1 cellular context compared by ENCODE assay signal in the genomic region with DNA sequence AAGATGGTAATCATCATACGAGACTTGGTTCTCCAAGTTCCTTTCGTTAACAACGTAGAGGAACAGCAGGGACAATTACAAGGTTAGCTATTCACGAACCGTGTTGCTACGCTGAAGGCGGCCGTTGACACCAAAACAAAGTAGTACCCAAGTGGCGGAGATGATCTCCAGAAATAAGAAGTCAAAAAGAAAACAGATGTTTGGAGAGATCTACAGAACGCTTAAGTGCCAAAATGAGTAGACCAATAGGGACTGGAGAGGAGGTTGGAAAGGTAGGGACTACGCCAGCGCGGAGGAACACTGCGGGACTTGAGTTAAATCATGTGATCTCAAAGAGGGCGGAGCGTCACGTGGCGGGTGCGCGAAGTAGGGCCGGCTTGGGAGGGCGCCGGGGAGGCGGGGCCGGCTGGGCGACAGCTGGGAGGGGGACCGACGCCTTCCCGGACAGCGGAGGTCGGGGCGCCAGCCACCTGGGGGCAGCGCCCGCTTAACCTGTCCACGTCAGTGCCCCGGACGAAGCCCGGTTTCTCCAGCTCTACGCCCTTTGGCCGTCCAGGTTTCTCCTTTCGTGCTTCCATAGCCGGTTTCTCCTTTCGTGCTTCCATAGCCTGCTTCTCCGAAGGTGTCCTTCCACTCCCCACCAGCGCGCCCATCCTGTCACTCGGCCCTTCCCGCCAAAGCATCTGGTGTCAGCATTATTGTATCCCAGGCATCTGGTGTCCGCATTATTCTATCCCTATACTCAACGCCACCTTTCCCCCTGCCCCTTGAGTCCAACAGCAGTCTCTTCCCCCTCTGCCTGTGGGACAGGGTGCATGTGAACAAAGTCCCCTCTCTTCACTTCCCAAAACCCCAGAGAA.
TF ChIP-seq lines count a peak whose summit lies in the region.

No MANE protein-coding gene starts in this region.

TF ChIP-seq in HepG2, 621 proteins besides CTCF, POLR2A, EP300 and RAD21 (continues in another document):
- TF ChIP-seq NR2F6 (IDR thresholded peaks at IDR 0.05) = no peak
- TF ChIP-seq NR2F6 (CRISPR knock-in tag; IDR thresholded peaks at IDR 0.05) = peak; percentile 57; the same call in 1 of the 2 replicates
- TF ChIP-seq, protein P1, sequence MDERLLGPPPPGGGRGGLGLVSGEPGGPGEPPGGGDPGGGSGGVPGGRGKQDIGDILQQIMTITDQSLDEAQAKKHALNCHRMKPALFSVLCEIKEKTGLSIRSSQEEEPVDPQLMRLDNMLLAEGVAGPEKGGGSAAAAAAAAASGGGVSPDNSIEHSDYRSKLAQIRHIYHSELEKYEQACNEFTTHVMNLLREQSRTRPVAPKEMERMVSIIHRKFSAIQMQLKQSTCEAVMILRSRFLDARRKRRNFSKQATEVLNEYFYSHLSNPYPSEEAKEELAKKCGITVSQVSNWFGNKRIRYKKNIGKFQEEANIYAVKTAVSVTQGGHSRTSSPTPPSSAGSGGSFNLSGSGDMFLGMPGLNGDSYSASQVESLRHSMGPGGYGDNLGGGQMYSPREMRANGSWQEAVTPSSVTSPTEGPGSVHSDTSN (CRISPR knock-in tag; IDR thresholded peaks at IDR 0.05) = no peak
- peak; percentile 72; the same call in 1 of the 2 replicates for TF ChIP-seq ZSCAN9 (CRISPR knock-in tag; IDR thresholded peaks at IDR 0.05; ENCODE audit: borderline replicate concordance)
- TF ChIP-seq, protein P2, sequence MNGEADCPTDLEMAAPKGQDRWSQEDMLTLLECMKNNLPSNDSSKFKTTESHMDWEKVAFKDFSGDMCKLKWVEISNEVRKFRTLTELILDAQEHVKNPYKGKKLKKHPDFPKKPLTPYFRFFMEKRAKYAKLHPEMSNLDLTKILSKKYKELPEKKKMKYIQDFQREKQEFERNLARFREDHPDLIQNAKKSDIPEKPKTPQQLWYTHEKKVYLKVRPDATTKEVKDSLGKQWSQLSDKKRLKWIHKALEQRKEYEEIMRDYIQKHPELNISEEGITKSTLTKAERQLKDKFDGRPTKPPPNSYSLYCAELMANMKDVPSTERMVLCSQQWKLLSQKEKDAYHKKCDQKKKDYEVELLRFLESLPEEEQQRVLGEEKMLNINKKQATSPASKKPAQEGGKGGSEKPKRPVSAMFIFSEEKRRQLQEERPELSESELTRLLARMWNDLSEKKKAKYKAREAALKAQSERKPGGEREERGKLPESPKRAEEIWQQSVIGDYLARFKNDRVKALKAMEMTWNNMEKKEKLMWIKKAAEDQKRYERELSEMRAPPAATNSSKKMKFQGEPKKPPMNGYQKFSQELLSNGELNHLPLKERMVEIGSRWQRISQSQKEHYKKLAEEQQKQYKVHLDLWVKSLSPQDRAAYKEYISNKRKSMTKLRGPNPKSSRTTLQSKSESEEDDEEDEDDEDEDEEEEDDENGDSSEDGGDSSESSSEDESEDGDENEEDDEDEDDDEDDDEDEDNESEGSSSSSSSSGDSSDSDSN (CRISPR knock-in tag; IDR thresholded peaks at IDR 0.05) = no peak; the same call in 1 of the 2 replicates
- TF ChIP-seq RELA (CRISPR knock-in tag; IDR thresholded peaks at IDR 0.05) = no peak
- TF ChIP-seq MLLT10 (CRISPR knock-in tag; IDR thresholded peaks at IDR 0.05) = no peak
- no peak; the same call in 1 of the 2 replicates for TF ChIP-seq ZNF589 (CRISPR knock-in tag; conservative IDR thresholded peaks at IDR 0.05)
- TF ChIP-seq, protein P3, sequence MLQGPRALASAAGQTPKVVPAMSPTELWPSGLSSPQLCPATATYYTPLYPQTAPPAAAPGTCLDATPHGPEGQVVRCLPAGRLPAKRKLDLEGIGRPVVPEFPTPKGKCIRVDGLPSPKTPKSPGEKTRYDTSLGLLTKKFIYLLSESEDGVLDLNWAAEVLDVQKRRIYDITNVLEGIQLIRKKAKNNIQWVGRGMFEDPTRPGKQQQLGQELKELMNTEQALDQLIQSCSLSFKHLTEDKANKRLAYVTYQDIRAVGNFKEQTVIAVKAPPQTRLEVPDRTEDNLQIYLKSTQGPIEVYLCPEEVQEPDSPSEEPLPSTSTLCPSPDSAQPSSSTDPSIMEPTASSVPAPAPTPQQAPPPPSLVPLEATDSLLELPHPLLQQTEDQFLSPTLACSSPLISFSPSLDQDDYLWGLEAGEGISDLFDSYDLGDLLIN (CRISPR knock-in tag; IDR thresholded peaks at IDR 0.05; ENCODE audit: borderline replicate concordance) = 0 out of 2 replicates have a peak, but pooled peaks have one; percentile 36
- TF ChIP-seq TSC22D2 (CRISPR knock-in tag; IDR thresholded peaks at IDR 0.05; ENCODE audit: borderline replicate concordance) = peak; percentile 65
- peak; percentile 93 for TF ChIP-seq DMAP1 (CRISPR knock-in tag; IDR thresholded peaks at IDR 0.05)
- peak; percentile 84 for TF ChIP-seq RBM22 (optimal IDR thresholded peaks at IDR 0.05; ENCODE audit: low read length)
- peak; percentile 51; the same call in 1 of the 2 replicates for TF ChIP-seq MEIS2 (CRISPR knock-in tag; IDR thresholded peaks at IDR 0.05)
- TF ChIP-seq U2AF2 (IDR thresholded peaks at IDR 0.05; ENCODE audit: low read depth, low read length) = 0 out of 2 replicates have a peak, but pooled peaks have one; percentile 51
- TF ChIP-seq ZNF282 (IDR thresholded peaks at IDR 0.05; ENCODE audit: partially characterized antibody) = no peak
- no peak for TF ChIP-seq EHMT2 (IDR thresholded peaks at IDR 0.05; ENCODE audit: borderline replicate concordance, low read depth, low read length)
- TF ChIP-seq MZF1 (CRISPR knock-in tag; IDR thresholded peaks at IDR 0.05; ENCODE audit: borderline replicate concordance) = no peak
- TF ChIP-seq MIER2 (CRISPR knock-in tag; IDR thresholded peaks at IDR 0.05) = peak; percentile 36; the same call in 1 of the 2 replicates
- TF ChIP-seq, protein P4, sequence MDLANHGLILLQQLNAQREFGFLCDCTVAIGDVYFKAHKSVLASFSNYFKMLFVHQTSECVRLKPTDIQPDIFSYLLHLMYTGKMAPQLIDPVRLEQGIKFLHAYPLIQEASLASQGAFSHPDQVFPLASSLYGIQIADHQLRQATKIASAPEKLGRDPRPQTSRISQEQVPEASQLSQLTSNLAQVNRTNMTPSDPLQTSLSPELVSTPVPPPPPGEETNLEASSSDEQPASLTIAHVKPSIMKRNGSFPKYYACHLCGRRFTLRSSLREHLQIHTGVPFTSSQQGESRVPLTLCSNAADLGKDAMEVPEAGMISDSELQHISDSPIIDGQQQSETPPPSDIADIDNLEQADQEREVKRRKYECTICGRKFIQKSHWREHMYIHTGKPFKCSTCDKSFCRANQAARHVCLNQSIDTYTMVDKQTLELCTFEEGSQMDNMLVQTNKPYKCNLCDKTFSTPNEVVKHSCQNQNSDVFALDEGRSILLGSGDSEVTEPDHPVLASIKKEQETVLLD (CRISPR knock-in tag; IDR thresholded peaks at IDR 0.05; ENCODE audit: low read depth) = peak; percentile 70; the same call in 1 of the 2 replicates
- TF ChIP-seq AKAP8 (CRISPR knock-in tag; IDR thresholded peaks at IDR 0.05) = peak; percentile 78
- TF ChIP-seq, protein P5, sequence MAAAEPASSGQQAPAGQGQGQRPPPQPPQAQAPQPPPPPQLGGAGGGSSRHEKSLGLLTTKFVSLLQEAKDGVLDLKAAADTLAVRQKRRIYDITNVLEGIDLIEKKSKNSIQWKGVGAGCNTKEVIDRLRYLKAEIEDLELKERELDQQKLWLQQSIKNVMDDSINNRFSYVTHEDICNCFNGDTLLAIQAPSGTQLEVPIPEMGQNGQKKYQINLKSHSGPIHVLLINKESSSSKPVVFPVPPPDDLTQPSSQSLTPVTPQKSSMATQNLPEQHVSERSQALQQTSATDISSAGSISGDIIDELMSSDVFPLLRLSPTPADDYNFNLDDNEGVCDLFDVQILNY (CRISPR knock-in tag; conservative IDR thresholded peaks at IDR 0.05) = 0 out of 2 replicates have a peak, but pooled peaks have one; percentile 15
- TF ChIP-seq ZNF430 (CRISPR knock-in tag; IDR thresholded peaks at IDR 0.05) = peak; percentile 56; the same call in 1 of the 2 replicates
- TF ChIP-seq ZSCAN12 (CRISPR knock-in tag; IDR thresholded peaks at IDR 0.05) = peak; percentile 59; the same call in 1 of the 2 replicates
- TF ChIP-seq, protein P6, sequence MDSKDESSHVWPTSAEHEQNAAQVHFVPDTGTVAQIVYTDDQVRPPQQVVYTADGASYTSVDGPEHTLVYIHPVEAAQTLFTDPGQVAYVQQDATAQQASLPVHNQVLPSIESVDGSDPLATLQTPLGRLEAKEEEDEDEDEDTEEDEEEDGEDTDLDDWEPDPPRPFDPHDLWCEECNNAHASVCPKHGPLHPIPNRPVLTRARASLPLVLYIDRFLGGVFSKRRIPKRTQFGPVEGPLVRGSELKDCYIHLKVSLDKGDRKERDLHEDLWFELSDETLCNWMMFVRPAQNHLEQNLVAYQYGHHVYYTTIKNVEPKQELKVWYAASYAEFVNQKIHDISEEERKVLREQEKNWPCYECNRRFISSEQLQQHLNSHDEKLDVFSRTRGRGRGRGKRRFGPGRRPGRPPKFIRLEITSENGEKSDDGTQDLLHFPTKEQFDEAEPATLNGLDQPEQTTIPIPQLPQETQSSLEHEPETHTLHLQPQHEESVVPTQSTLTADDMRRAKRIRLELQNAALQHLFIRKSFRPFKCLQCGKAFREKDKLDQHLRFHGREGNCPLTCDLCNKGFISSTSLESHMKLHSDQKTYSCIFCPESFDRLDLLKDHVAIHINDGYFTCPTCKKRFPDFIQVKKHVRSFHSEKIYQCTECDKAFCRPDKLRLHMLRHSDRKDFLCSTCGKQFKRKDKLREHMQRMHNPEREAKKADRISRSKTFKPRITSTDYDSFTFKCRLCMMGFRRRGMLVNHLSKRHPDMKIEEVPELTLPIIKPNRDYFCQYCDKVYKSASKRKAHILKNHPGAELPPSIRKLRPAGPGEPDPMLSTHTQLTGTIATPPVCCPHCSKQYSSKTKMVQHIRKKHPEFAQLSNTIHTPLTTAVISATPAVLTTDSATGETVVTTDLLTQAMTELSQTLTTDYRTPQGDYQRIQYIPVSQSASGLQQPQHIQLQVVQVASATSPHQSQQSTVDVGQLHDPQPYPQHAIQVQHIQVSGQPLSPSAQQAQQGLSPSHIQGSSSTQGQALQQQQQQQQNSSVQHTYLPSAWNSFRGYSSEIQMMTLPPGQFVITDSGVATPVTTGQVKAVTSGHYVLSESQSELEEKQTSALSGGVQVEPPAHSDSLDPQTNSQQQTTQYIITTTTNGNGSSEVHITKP (CRISPR knock-in tag; IDR thresholded peaks at IDR 0.05; ENCODE audit: low read depth) = 0 out of 2 replicates have a peak, but pooled peaks have one; percentile 32
- TF ChIP-seq SALL1 (CRISPR knock-in tag; IDR thresholded peaks at IDR 0.05) = peak; percentile 76; the same call in 1 of the 2 replicates
- TF ChIP-seq CAMTA2 (CRISPR knock-in tag; IDR thresholded peaks at IDR 0.05; ENCODE audit: borderline replicate concordance) = no peak
- peak in 1 of 2 experiments; percentile 92; a peak in 2 of 4 replicates for TF ChIP-seq KLF16 (CRISPR knock-in tag; IDR thresholded peaks at IDR 0.05)
- TF ChIP-seq, protein P7, sequence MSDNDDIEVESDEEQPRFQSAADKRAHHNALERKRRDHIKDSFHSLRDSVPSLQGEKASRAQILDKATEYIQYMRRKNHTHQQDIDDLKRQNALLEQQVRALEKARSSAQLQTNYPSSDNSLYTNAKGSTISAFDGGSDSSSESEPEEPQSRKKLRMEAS (IDR thresholded peaks at IDR 0.05) = peak; percentile 92
- TF ChIP-seq HMGA1 (CRISPR knock-in tag; conservative IDR thresholded peaks at IDR 0.05) = no peak
- no peak for TF ChIP-seq HOXA7 (CRISPR knock-in tag; IDR thresholded peaks at IDR 0.05)
- no peak; the same call in 1 of the 2 replicates for TF ChIP-seq ZFP41 (CRISPR knock-in tag; IDR thresholded peaks at IDR 0.05; ENCODE audit: borderline replicate concordance)
- no peak for TF ChIP-seq ZNF629 (CRISPR knock-in tag; conservative IDR thresholded peaks at IDR 0.05)
- TF ChIP-seq, protein P8, sequence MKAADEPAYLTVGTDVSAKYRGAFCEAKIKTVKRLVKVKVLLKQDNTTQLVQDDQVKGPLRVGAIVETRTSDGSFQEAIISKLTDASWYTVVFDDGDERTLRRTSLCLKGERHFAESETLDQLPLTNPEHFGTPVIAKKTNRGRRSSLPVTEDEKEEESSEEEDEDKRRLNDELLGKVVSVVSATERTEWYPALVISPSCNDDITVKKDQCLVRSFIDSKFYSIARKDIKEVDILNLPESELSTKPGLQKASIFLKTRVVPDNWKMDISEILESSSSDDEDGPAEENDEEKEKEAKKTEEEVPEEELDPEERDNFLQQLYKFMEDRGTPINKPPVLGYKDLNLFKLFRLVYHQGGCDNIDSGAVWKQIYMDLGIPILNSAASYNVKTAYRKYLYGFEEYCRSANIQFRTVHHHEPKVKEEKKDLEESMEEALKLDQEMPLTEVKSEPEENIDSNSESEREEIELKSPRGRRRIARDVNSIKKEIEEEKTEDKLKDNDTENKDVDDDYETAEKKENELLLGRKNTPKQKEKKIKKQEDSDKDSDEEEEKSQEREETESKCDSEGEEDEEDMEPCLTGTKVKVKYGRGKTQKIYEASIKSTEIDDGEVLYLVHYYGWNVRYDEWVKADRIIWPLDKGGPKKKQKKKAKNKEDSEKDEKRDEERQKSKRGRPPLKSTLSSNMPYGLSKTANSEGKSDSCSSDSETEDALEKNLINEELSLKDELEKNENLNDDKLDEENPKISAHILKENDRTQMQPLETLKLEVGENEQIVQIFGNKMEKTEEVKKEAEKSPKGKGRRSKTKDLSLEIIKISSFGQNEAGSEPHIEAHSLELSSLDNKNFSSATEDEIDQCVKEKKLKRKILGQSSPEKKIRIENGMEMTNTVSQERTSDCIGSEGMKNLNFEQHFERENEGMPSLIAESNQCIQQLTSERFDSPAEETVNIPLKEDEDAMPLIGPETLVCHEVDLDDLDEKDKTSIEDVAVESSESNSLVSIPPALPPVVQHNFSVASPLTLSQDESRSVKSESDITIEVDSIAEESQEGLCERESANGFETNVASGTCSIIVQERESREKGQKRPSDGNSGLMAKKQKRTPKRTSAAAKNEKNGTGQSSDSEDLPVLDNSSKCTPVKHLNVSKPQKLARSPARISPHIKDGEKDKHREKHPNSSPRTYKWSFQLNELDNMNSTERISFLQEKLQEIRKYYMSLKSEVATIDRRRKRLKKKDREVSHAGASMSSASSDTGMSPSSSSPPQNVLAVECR (CRISPR knock-in tag; IDR thresholded peaks at IDR 0.05; ENCODE audit: borderline replicate concordance) = peak; percentile 71
- TF ChIP-seq ZNF33A (CRISPR knock-in tag; IDR thresholded peaks at IDR 0.05; ENCODE audit: borderline replicate concordance) = no peak
- TF ChIP-seq SSRP1 (CRISPR knock-in tag; IDR thresholded peaks at IDR 0.05) = no peak; the same call in 1 of the 2 replicates
- TF ChIP-seq ZFX (CRISPR knock-in tag; IDR thresholded peaks at IDR 0.05; ENCODE audit: low read depth) = 0 out of 2 replicates have a peak, but pooled peaks have one; percentile 9
- no peak for TF ChIP-seq ZNF782 (CRISPR knock-in tag; IDR thresholded peaks at IDR 0.05; ENCODE audit: borderline replicate concordance)
- TF ChIP-seq HNRNPL (IDR thresholded peaks at IDR 0.05; ENCODE audit: low read depth, low read length) = no peak
- no peak for TF ChIP-seq SOX6 (IDR thresholded peaks at IDR 0.05)
- peak; percentile 52 for TF ChIP-seq SOX6 (CRISPR knock-in tag; IDR thresholded peaks at IDR 0.05)
- TF ChIP-seq, protein P9, sequence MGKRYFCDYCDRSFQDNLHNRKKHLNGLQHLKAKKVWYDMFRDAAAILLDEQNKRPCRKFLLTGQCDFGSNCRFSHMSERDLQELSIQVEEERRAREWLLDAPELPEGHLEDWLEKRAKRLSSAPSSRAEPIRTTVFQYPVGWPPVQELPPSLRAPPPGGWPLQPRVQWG (CRISPR knock-in tag; IDR thresholded peaks at IDR 0.05; ENCODE audit: borderline replicate concordance, low read depth) = no peak
- TF ChIP-seq SIX1 (CRISPR knock-in tag; IDR thresholded peaks at IDR 0.05; ENCODE audit: borderline replicate concordance) = peak; percentile 84
- no peak for TF ChIP-seq NCOA5 (CRISPR knock-in tag; IDR thresholded peaks at IDR 0.05)
- peak; percentile 40 for TF ChIP-seq STAG1 (CRISPR knock-in tag; IDR thresholded peaks at IDR 0.05)
- peak; percentile 59 for TF ChIP-seq FOXK2 (IDR thresholded peaks at IDR 0.05)
- TF ChIP-seq CEBPB (IDR thresholded peaks at IDR 0.05; ENCODE audit: borderline replicate concordance, low read depth, low read length) = no peak
